ENCODE assay signal across 10 cellular contexts in the genomic region with DNA sequence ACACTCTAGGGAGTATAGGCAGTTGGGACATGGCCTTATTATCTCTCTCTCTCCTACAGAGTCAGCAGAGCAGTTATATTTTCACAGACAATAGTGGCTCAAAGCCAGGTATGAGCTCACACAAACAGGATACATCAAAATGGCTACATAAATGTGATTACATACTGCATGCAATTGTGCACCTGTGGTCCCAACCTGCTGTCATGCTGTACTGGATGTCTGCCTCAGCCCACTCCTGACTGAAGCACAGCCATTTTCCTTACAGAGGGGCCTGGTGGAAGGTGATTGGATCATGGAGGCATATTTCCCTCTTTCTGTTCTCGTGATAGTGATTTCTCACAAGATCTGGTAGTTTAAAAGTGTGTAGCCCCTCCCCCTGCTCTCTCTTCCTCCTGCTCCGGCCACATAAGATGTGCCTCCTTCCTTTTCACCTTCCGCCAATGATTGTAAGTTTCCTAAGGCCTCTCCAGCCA. TPM values are rescaled to one million over a fixed set of nuclear protein-coding genes. Genes with fewer than 3 reads are reported as not detected.
DNase-seq lines count a peak whose midpoint lies in the region; ATAC-seq and TF ChIP-seq lines count a peak whose summit lies in the region.
"Had no signal": no experiment of that assay in that cellular context is flagged by ENCODE, and none has a peak within 500 bp of the region (broad histone marks: within the 10 kb centered on the region; RNA-seq: fewer than 3 reads in every experiment).

No MANE protein-coding gene starts in this region.

- no peak overlapping the region for H3K4me2 ChIP-seq in GM23248 (ENCODE audit: unreplicated experiment)

- POLR2A ChIA-PET in activated CD4-positive, alpha-beta memory T cell treated with anti-CD3 and anti-CD28 coated beads, Interleukin-2, amount 10 ng/mL, durations not matched to agents 7 days and 5 days (lab: Charles Lee): interaction anchor here (1.6 kb wide), 1 partner anchor 13 kb away, joined by 3 read pairs; no protein-coding TSS in a partner anchor

- peaks cover 27 to 58% (median 35%) of the 10 kb centered on the region in 4 donors for H3K4me1 Mint-ChIP-seq in CD4-positive, CD25-positive, alpha-beta regulatory T cell
- H3K4me1 Mint-ChIP-seq in activated CD4-positive, alpha-beta memory T cell treated with anti-CD3 and anti-CD28 coated beads, Interleukin-2, amount 10 ng/mL, durations not matched to agents 7 days and 5 days: peaks cover 21% of the 10 kb centered on the region

- no peak overlapping the region for H2AFZ ChIP-seq in GM23248

- peak overlapping the region; percentile 48 for H3K27ac ChIP-seq in CD4-positive, CD25-positive, alpha-beta regulatory T cell (ENCODE audit: insufficient read depth, low read length, poor library complexity, severe bottlenecking)
- H3K27ac ChIP-seq in GM23248: no peak overlapping the region

- H3K4me3 ChIP-seq in CD4-positive, CD25-positive, alpha-beta regulatory T cell (ENCODE audit: low read depth, low read length): peak overlapping the region; percentile 19
- no peak overlapping the region for H3K4me3 ChIP-seq in GM23248
- H3K4me3 ChIP-seq: adrenal gland had no signal

- H3K9me3 ChIP-seq in CD4-positive, CD25-positive, alpha-beta regulatory T cell (ENCODE audit: control insufficient read depth in 2 of 2, low read length in 2 of 2): peaks cover 3 to 4% of the 10 kb centered on the region in 2 experiments
- H3K9me3 ChIP-seq in GM23248 (ENCODE audit: low read depth): no peaks in the 10 kb centered on the region
- H3K9me3 ChIP-seq: adrenal gland had no signal

- H3K4me1 ChIP-seq in CD4-positive, CD25-positive, alpha-beta regulatory T cell (ENCODE audit: control insufficient read depth, insufficient read depth, low read length, poor library complexity, severe bottlenecking): peaks cover 12% of the 10 kb centered on the region
- no peaks in the 10 kb centered on the region for H3K4me1 ChIP-seq in GM23248 (ENCODE audit: insufficient read depth)
- H3K4me1 ChIP-seq: adrenal gland had no signal

- no peaks in the 10 kb centered on the region for H3K27me3 Mint-ChIP-seq in CD4-positive, CD25-positive, alpha-beta regulatory T cell
- H3K27me3 Mint-ChIP-seq in activated CD4-positive, alpha-beta memory T cell treated with anti-CD3 and anti-CD28 coated beads, Interleukin-2, amount 10 ng/mL, durations not matched to agents 7 days and 5 days: no peaks in the 10 kb centered on the region

- no peak for TF ChIP-seq CTCF in omental fat pad (IDR thresholded peaks at IDR 0.05)

- H3K9me2 ChIP-seq in GM23248 (ENCODE audit: insufficient read depth): no peaks in the 10 kb centered on the region

- H3K27ac Mint-ChIP-seq in CD4-positive, CD25-positive, alpha-beta regulatory T cell: peak overlapping the region; percentile 94 to 96 (median 96)
- peak overlapping the region; percentile 38 for H3K27ac Mint-ChIP-seq in activated CD4-positive, alpha-beta memory T cell treated with anti-CD3 and anti-CD28 coated beads, Interleukin-2, amount 10 ng/mL, durations not matched to agents 7 days and 5 days

- peak; percentile 77 to 87 for ATAC-seq in CD4-positive, CD25-positive, alpha-beta regulatory T cell (ENCODE audit: low read depth in 2 of 2)
- ATAC-seq in left ventricle myocardium superior (peak; percentile 35), HG02973 (IDR thresholded peaks at IDR 0.05; ENCODE audit: unreplicated experiment) (no peak), GM21515 (IDR thresholded peaks at IDR 0.05; ENCODE audit: unreplicated experiment) (no peak), omental fat pad (ENCODE audit: low FRiP score) (no peak)

- H4K20me1 ChIP-seq in GM23248 (ENCODE audit: insufficient read depth): no peaks in the 10 kb centered on the region

- intact Hi-C loops in left ventricle myocardium superior (cut with micrococcal nuclease): no loop called here

- CTCF ChIA-PET in activated CD4-positive, alpha-beta memory T cell treated with anti-CD3 and anti-CD28 coated beads, Interleukin-2, amount 10 ng/mL, durations not matched to agents 7 days and 5 days (lab: Charles Lee): no interaction called here

- in situ Hi-C loops in GM23248 (cut with MboI): no loop called here
- in situ Hi-C loops in ACHN (cut with HindIII; ENCODE audit: low pct_ligation_motif_present, low pct_unique_long_range_greater_than_20kb, low sequenced_read_pairs): no loop called here

- H3K4me3 Mint-ChIP-seq in CD4-positive, CD25-positive, alpha-beta regulatory T cell: peak overlapping the region; percentile 36 to 76 (median 53)
- no peak overlapping the region for H3K4me3 Mint-ChIP-seq in activated CD4-positive, alpha-beta memory T cell treated with anti-CD3 and anti-CD28 coated beads, Interleukin-2, amount 10 ng/mL, durations not matched to agents 7 days and 5 days

- H3K9ac ChIP-seq in GM23248: no peak overlapping the region

- H3K79me2 ChIP-seq in GM23248 (ENCODE audit: insufficient read depth): no peaks in the 10 kb centered on the region

- H3K36me3 ChIP-seq in CD4-positive, CD25-positive, alpha-beta regulatory T cell (ENCODE audit: control insufficient read depth, insufficient read depth, low read length): no peaks in the 10 kb centered on the region
- H3K36me3 ChIP-seq in GM23248 (ENCODE audit: low read depth): no peaks in the 10 kb centered on the region
- H3K36me3 ChIP-seq: adrenal gland had no signal

- peaks cover 0 to 11% (median 7%) of the 10 kb centered on the region in 7 donors for H3K9me3 Mint-ChIP-seq in CD4-positive, CD25-positive, alpha-beta regulatory T cell
- peaks cover 10% of the 10 kb centered on the region for H3K9me3 Mint-ChIP-seq in activated CD4-positive, alpha-beta memory T cell treated with anti-CD3 and anti-CD28 coated beads, Interleukin-2, amount 10 ng/mL, durations not matched to agents 7 days and 5 days

- WGBS in GM23248 (ENCODE audit: low coverage in 1 of 2, low lambda C conversion rate in 2 of 2, missing lambda C conversion rate in 2 of 2), 2 experiments: 91 to 95% methylated on average over 3 of the region's 3 CpGs

- DNase-seq in CD4-positive, CD25-positive, alpha-beta regulatory T cell: peak in 2 of 3 donors; percentile 65 to 73
- DNase-seq in GM23248 (peak; percentile 28), left ventricle myocardium superior (no peak), ACHN (no peak), omental fat pad (ENCODE audit: low spot score) (no peak)
- DNase-seq in activated CD4-positive, alpha-beta memory T cell treated with anti-CD3 and anti-CD28 coated beads, Interleukin-2, amount 10 ng/mL, durations not matched to agents 7 days and 5 days: no peak
- DNase-seq: SHP77 had no signal

- no peaks in the 10 kb centered on the region for H3F3A ChIP-seq in GM23248 (ENCODE audit: insufficient read depth)

- H3K27me3 ChIP-seq in CD4-positive, CD25-positive, alpha-beta regulatory T cell (ENCODE audit: control insufficient read depth, insufficient read depth, low read length): no peaks in the 10 kb centered on the region
- H3K27me3 ChIP-seq in GM23248 (replicated peaks; ENCODE audit: insufficient read depth): no peaks in the 10 kb centered on the region
- H3K27me3 ChIP-seq: adrenal gland had no signal

- peaks cover 18% of the 10 kb centered on the region for H3K36me3 Mint-ChIP-seq in CD4-positive, CD25-positive, alpha-beta regulatory T cell
- H3K36me3 Mint-ChIP-seq in activated CD4-positive, alpha-beta memory T cell treated with anti-CD3 and anti-CD28 coated beads, Interleukin-2, amount 10 ng/mL, durations not matched to agents 7 days and 5 days (ENCODE audit: low read depth): peaks cover 33% of the 10 kb centered on the region

RNA-seq across cellular contexts. Expression of a gene that starts 37.0 kb away (rescaled TPM):
- 723 TPM for total RNA-seq in CD4-positive, CD25-positive, alpha-beta regulatory T cell
- polyA plus RNA-seq in CD4-positive, CD25-positive, alpha-beta regulatory T cell: 100 to 1,000 TPM; 327 to 481 (median 401) TPM
- 9.0 and 15.8 TPM in 2 replicates for total RNA-seq in GM23248 (2014; rRNA removed; shearing (Covaris generic))
- polyA plus RNA-seq in GM23248 (2016; fragmentation: Nextera tagmentation; extraction: Ambion mirVana): 7.4 and 10.1 TPM in 2 replicates
- 100 to 1,000 TPM; 272 TPM for total RNA-seq in activated CD4-positive, alpha-beta memory T cell treated with anti-CD3 and anti-CD28 coated beads, Interleukin-2, amount 10 ng/mL, durations not matched to agents 7 days and 5 days
- 42.5 TPM for total RNA-seq in left ventricle myocardium superior
- 100 to 1,000 TPM; 295 to 471 (median 350) TPM for total RNA-seq in omental fat pad

Comparison
In these comparisons a context has a peak if more than half of its experiments do, and no peak if none do; other contexts are left out.
1. ATAC-seq: peak in CD4-positive, CD25-positive, alpha-beta regulatory T cell (2 of 2) and left ventricle myocardium superior (single experiment); none in HG02973 (single experiment), GM21515 (single experiment) and omental fat pad (single experiment).
2. DNase-seq: peak in CD4-positive, CD25-positive, alpha-beta regulatory T cell (2 of 3) and GM23248 (single experiment); none in activated CD4-positive, alpha-beta memory T cell treated with anti-CD3 and anti-CD28 coated beads, Interleukin-2, amount 10 ng/mL, durations not matched to agents 7 days and 5 days (single experiment), left ventricle myocardium superior (single experiment), ACHN (single experiment) and omental fat pad (single experiment).